8 cellular contexts compared by ENCODE assay signal in genomic region chr16:4372578-4373355, GRCh38. TPM values are rescaled to one million over a fixed set of nuclear protein-coding genes. Genes with fewer than 3 reads are reported as not detected.
DNase-seq lines count a peak whose midpoint lies in the region; ATAC-seq and TF ChIP-seq lines count a peak whose summit lies in the region.

No MANE protein-coding gene starts in this region.

- peak; percentile 62 for ATAC-seq in stimulated activated memory B cell treated with anti-CD40 and anti-IgM and Interleukin-4, amounts not matched to agents 10 μg/mL and 1 μg/mL and 100 μg/mL, for 72 hours

- H3K9me3 Mint-ChIP-seq in stimulated activated memory B cell treated with anti-CD40 and anti-IgM and Interleukin-4, amounts not matched to agents 10 μg/mL and 1 μg/mL and 100 μg/mL, for 72 hours: no peaks in the 10 kb centered on the region

- H3K4me1 Mint-ChIP-seq in stimulated activated memory B cell treated with anti-CD40 and anti-IgM and Interleukin-4, amounts not matched to agents 10 μg/mL and 1 μg/mL and 100 μg/mL, for 72 hours: peaks cover 47% of the 10 kb centered on the region

- no peaks in the 10 kb centered on the region for H3K27me3 ChIP-seq in HUES64 (ENCODE audit: insufficient read depth, low read length)
- no peaks in the 10 kb centered on the region for H3K27me3 ChIP-seq in iPS DF 6.9 (ENCODE audit: control insufficient read depth, insufficient read depth, low read length)

- peak overlapping the region; percentile 71 for H3K4me3 ChIP-seq in HUES64 (ENCODE audit: low read length)
- peak overlapping the region; percentile 51; the same call in 1 of the 2 replicates for H3K4me3 ChIP-seq in iPS DF 6.9 (ENCODE audit: low read length)

- no peaks in the 10 kb centered on the region for H3K9me3 ChIP-seq in HUES64 (ENCODE audit: insufficient read depth, low read depth, low read length)
- no peaks in the 10 kb centered on the region for H3K9me3 ChIP-seq in iPS DF 6.9 (ENCODE audit: control insufficient read depth, insufficient read depth, low read length)

- H3K27ac Mint-ChIP-seq in stimulated activated memory B cell treated with anti-CD40 and anti-IgM and Interleukin-4, amounts not matched to agents 10 μg/mL and 1 μg/mL and 100 μg/mL, for 72 hours: no peak overlapping the region

- peak overlapping the region; percentile 60; the same call in 1 of the 2 replicates for H3K9ac ChIP-seq in HUES64 (ENCODE audit: low read depth, low read length)

- 36% methylated on average over 9 of the region's 10 CpGs for WGBS in HUES64
- WGBS in iPS DF 6.9 (ENCODE audit: insufficient coverage, insufficient read length): no CpG with 5 or more reads among the region's 10 CpGs

- H3K4me1 ChIP-seq in HUES64 (ENCODE audit: insufficient read depth, low read length): peaks cover 44% of the 10 kb centered on the region
- H3K4me1 ChIP-seq in iPS DF 6.9 (ENCODE audit: control insufficient read depth, insufficient read depth, low read length): peaks cover 33% of the 10 kb centered on the region

- peaks cover 11% of the 10 kb centered on the region for H3K36me3 Mint-ChIP-seq in stimulated activated memory B cell treated with anti-CD40 and anti-IgM and Interleukin-4, amounts not matched to agents 10 μg/mL and 1 μg/mL and 100 μg/mL, for 72 hours

- H3K27ac ChIP-seq in HUES64 (ENCODE audit: low read depth, low read length) (no peak overlapping the region; the same call in 1 of the 2 replicates), VCaP (peak overlapping the region; percentile 83), iPS DF 6.9 (ENCODE audit: low read length) (no peak overlapping the region)

- H3K36me3 ChIP-seq in HUES64 (ENCODE audit: insufficient read depth, low read length) (no peaks in the 10 kb centered on the region), iPS DF 6.9 (ENCODE audit: control insufficient read depth, insufficient read depth, low read length) (no peaks in the 10 kb centered on the region)

- no peak for TF ChIP-seq CTCF in VCaP (conservative IDR thresholded peaks at IDR 0.05)

- H3K4me3 Mint-ChIP-seq in stimulated activated memory B cell treated with anti-CD40 and anti-IgM and Interleukin-4, amounts not matched to agents 10 μg/mL and 1 μg/mL and 100 μg/mL, for 72 hours: peak overlapping the region; percentile 7

- H3K27me3 Mint-ChIP-seq in stimulated activated memory B cell treated with anti-CD40 and anti-IgM and Interleukin-4, amounts not matched to agents 10 μg/mL and 1 μg/mL and 100 μg/mL, for 72 hours: no peaks in the 10 kb centered on the region

- DNase-seq in AG08395 (ENCODE audit: low spot score): peak; percentile 69
- no peak for DNase-seq in iPS DF 6.9 (ENCODE audit: low read depth, low spot score)
- no peak for DNase-seq in cerebellum (ENCODE audit: low spot score)
- no peak for DNase-seq in activated CD4-positive, CD25-positive, alpha-beta regulatory T cell treated with anti-CD3 and anti-CD28 coated beads, Interleukin-2, amount 50 U/mL, for 72 hours
- no peak for DNase-seq in Kasumi-1 (lab: John Stamatoyannopoulos, UW)

RNA-seq across cellular contexts. Expression of gene VASN, which starts 1.1 kb away (rescaled TPM):
- 6.1 TPM for polyA plus RNA-seq in HUES64 (2013, experiment 1 of 2)
- 7.2 TPM for polyA plus RNA-seq in HUES64 (2013, experiment 2 of 2)
- total RNA-seq in cerebellum: 2.4 TPM

RNA-seq across cellular contexts. Expression of gene PAM16, which starts 21.6 kb away (rescaled TPM):
- 71.8 TPM for polyA plus RNA-seq in HUES64 (2013, experiment 1 of 2)
- 66.8 TPM for polyA plus RNA-seq in HUES64 (2013, experiment 2 of 2)
- 19.1 TPM for total RNA-seq in cerebellum

RNA-seq across cellular contexts. Expression of gene CORO7, which starts 43.6 kb away (rescaled TPM):
- polyA plus RNA-seq in HUES64 (2013, experiment 1 of 2): 10.0 TPM
- polyA plus RNA-seq in HUES64 (2013, experiment 2 of 2): 14.5 TPM
- total RNA-seq in cerebellum: 27.4 TPM

RNA-seq across cellular contexts. Expression of gene DNAJA3, which starts 52.9 kb away (rescaled TPM):
- 39.6 TPM for polyA plus RNA-seq in HUES64 (2013, experiment 1 of 2)
- 40.3 TPM for polyA plus RNA-seq in HUES64 (2013, experiment 2 of 2)
- total RNA-seq in cerebellum: 35.2 TPM

RNA-seq across cellular contexts. Expression of gene GLIS2, which starts 56.9 kb away (rescaled TPM):
- 7.1 TPM for polyA plus RNA-seq in HUES64 (2013, experiment 1 of 2)
- 7.9 TPM for polyA plus RNA-seq in HUES64 (2013, experiment 2 of 2)
- 3.2 TPM for total RNA-seq in cerebellum
